3 cellular contexts compared by ENCODE assay signal in the genomic region with DNA sequence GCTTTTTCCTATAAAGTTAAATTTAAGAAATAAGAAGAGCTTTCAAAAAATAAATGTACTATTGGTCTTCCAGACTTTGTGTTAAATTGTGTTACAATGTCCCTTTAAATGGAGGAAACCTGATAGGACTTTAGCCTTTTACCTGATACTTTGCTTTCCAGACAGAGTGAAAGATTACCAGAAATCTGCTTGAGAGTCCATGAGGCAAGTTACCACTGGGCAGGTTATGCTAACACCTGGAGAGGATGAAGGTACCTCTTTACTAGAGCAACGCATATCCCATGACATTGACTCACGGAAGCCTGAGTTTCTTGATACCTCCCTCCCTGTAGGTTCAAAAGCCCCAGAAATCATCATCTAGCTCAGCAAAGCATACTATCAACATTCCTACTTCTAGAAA.
TF ChIP-seq lines count a peak whose summit lies in the region.

No MANE protein-coding gene starts in this region.

TF ChIP-seq in GM23338, 12 proteins besides CTCF, POLR2A, EP300 and RAD21:
- no peak for TF ChIP-seq NANOG (IDR thresholded peaks at IDR 0.05; ENCODE audit: borderline replicate concordance)

TF ChIP-seq in liver, 16 proteins besides CTCF, POLR2A, EP300 and RAD21:
- TF ChIP-seq GABPA (IDR thresholded peaks at IDR 0.05 in 1 of 2, conservative IDR thresholded peaks at IDR 0.05 in 1 of 2) (no peak), FOXA1 (IDR thresholded peaks at IDR 0.05) (no peak), TAF1 (conservative IDR thresholded peaks at IDR 0.05) (no peak), FOXA2 (IDR thresholded peaks at IDR 0.05) (no peak), SP1 (IDR thresholded peaks at IDR 0.05) (no peak), HNF4A (conservative IDR thresholded peaks at IDR 0.05) (peak; percentile 48 to 67), HNF4G (IDR thresholded peaks at IDR 0.05) (no peak), YY1 (IDR thresholded peaks at IDR 0.05) (no peak), EGR1 (IDR thresholded peaks at IDR 0.05; ENCODE audit: low read depth in 2 of 2) (no peak), NR2F2 (IDR thresholded peaks at IDR 0.05) (no peak), RXRA (IDR thresholded peaks at IDR 0.05) (no peak)
- TF ChIP-seq, protein P1, sequence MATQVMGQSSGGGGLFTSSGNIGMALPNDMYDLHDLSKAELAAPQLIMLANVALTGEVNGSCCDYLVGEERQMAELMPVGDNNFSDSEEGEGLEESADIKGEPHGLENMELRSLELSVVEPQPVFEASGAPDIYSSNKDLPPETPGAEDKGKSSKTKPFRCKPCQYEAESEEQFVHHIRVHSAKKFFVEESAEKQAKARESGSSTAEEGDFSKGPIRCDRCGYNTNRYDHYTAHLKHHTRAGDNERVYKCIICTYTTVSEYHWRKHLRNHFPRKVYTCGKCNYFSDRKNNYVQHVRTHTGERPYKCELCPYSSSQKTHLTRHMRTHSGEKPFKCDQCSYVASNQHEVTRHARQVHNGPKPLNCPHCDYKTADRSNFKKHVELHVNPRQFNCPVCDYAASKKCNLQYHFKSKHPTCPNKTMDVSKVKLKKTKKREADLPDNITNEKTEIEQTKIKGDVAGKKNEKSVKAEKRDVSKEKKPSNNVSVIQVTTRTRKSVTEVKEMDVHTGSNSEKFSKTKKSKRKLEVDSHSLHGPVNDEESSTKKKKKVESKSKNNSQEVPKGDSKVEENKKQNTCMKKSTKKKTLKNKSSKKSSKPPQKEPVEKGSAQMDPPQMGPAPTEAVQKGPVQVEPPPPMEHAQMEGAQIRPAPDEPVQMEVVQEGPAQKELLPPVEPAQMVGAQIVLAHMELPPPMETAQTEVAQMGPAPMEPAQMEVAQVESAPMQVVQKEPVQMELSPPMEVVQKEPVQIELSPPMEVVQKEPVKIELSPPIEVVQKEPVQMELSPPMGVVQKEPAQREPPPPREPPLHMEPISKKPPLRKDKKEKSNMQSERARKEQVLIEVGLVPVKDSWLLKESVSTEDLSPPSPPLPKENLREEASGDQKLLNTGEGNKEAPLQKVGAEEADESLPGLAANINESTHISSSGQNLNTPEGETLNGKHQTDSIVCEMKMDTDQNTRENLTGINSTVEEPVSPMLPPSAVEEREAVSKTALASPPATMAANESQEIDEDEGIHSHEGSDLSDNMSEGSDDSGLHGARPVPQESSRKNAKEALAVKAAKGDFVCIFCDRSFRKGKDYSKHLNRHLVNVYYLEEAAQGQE (IDR thresholded peaks at IDR 0.05), result no peak
- TF ChIP-seq, protein P2, sequence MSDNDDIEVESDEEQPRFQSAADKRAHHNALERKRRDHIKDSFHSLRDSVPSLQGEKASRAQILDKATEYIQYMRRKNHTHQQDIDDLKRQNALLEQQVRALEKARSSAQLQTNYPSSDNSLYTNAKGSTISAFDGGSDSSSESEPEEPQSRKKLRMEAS (IDR thresholded peaks at IDR 0.05), result peak; percentile 15
TF ChIP-seq in liver: peak in this region for 2.

TF ChIP-seq in neural cell, 6 proteins besides CTCF, POLR2A, EP300 and RAD21:
- TF ChIP-seq POLR2AphosphoS5 (IDR thresholded peaks at IDR 0.05) (no peak), SMC3 (conservative IDR thresholded peaks at IDR 0.05; ENCODE audit: poor library complexity) (no peak), EZH2 (IDR thresholded peaks at IDR 0.05; ENCODE audit: borderline replicate concordance, insufficient read depth, low read length, poor library complexity, severe bottlenecking) (no peak), MXI1 (conservative IDR thresholded peaks at IDR 0.05; ENCODE audit: poor library complexity, severe bottlenecking) (no peak), TAF1 (IDR thresholded peaks at IDR 0.05; ENCODE audit: low read depth) (no peak)
- TF ChIP-seq, protein P1 (IDR thresholded peaks at IDR 0.05; ENCODE audit: borderline replicate concordance), result no peak
